Comparison of ENCODE assay signal across 8 cellular contexts in the genomic region with DNA sequence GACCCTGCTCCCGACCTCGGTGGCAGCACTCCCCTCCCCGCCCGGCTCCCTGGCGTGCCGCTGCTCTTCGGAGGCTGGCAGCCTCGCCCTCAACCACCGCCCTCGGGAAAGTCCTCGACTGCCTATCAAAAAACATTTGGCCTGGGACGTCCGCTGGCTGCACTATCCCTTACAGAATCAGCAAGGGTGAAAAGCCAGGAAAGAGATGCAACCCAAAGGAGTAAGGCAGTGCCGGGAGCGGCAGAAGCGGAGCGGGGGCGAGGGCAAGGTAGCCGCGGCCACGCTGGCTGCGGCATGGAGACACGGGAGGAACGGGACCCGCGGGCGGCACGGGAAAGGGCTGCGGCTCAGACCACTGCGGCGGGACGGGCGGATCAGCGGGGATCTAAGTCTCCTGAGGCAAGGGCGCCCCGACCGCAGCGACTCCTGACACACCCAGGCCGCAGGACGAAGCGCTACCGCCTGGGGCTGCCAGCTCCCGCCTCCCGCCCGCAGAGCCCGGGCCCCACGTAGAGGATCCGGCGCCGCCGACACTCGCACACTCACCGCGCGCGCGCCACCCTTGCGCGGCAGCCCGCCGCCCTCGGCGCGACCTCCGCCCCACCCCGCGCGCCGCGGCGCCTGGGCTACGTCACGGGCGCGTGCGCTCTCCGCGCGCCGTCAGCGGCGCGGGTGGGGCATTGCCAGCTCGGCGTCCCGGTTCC. TPM values are rescaled to one million over a fixed set of nuclear protein-coding genes. Genes with fewer than 3 reads are reported as not detected.
DNase-seq lines count a peak whose midpoint lies in the region; ATAC-seq and TF ChIP-seq lines count a peak whose summit lies in the region.

A gene with protein sequence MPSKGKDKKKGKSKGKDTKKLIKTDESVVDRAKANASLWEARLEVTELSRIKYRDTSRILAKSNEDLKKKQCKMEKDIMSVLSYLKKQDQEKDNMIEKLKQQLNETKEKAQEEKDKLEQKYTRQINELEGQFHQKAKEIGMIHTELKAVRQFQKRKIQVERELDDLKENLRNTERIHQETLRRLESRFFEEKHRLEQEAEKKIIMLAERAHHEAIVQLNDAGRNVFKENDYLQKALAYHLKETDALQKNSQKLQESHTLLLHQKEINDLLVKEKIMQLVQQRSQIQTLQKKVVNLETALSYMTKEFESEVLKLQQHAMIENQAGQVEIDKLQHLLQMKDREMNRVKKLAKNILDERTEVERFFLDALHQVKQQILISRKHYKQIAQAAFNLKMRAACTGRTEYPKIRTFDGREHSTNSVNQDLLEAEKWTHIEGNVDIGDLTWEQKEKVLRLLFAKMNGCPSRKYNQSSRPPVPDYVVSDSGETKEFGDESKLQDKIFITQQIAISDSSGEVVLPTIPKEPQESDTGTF (plus strand): TSS at position 646 of the 704 bp plus-strand sequence. CDS start 130 bp downstream, outside the sequence.
A gene with protein sequence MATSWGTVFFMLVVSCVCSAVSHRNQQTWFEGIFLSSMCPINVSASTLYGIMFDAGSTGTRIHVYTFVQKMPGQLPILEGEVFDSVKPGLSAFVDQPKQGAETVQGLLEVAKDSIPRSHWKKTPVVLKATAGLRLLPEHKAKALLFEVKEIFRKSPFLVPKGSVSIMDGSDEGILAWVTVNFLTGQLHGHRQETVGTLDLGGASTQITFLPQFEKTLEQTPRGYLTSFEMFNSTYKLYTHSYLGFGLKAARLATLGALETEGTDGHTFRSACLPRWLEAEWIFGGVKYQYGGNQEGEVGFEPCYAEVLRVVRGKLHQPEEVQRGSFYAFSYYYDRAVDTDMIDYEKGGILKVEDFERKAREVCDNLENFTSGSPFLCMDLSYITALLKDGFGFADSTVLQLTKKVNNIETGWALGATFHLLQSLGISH (minus strand): TSS at position 585 of the 704 bp plus-strand sequence. CDS start 31,186 bp downstream, outside the sequence.

- H3K9ac ChIP-seq in smooth muscle cell (ENCODE audit: low read depth), result peak within 1 kb of the TSS; percentile 95

- H3K4me2 ChIP-seq in smooth muscle cell, result peak within 1 kb of the TSS; percentile 91

- ATAC-seq in GM18858 (IDR thresholded peaks at IDR 0.05; ENCODE audit: unreplicated experiment) (peak; percentile 78), HG03066 (IDR thresholded peaks at IDR 0.05; ENCODE audit: low read depth, unreplicated experiment) (peak; percentile 67)

- H3K4me3 ChIP-seq in WERI-Rb-1 (ENCODE audit: low read depth, low read length) (peak within 1 kb of the TSS; percentile 97), breast epithelium (peak within 1 kb of the TSS; percentile 83 to 89 (median 89)), smooth muscle cell (peak within 1 kb of the TSS; percentile 83)

- H3K36me3 Mint-ChIP-seq in immature natural killer cell, result peaks cover 0 to 6% (median 0%) of the 10 kb centered on the region in 3 donors

- peaks cover 3% of the 10 kb centered on the region for H3F3A ChIP-seq in smooth muscle cell (ENCODE audit: low read depth)

- H3K9me3 ChIP-seq in WERI-Rb-1 (ENCODE audit: severe bottlenecking), result no peaks in the 10 kb centered on the region
- no peaks in the 10 kb centered on the region for H3K9me3 ChIP-seq in breast epithelium
- H3K9me3 ChIP-seq in smooth muscle cell (replicated peaks; ENCODE audit: low read depth), result no peaks in the 10 kb centered on the region

- no peak for TF ChIP-seq CTCF in WERI-Rb-1 (IDR thresholded peaks at IDR 0.05; ENCODE audit: low read depth, low read length)
- TF ChIP-seq CTCF in breast epithelium (IDR thresholded peaks at IDR 0.05), result peak in 1 of 3 donors; percentile 12
- no peak for TF ChIP-seq CTCF in smooth muscle cell (IDR thresholded peaks at IDR 0.05; ENCODE audit: borderline replicate concordance, insufficient read depth, poor library complexity, severe bottlenecking)

- peaks cover 17 to 22% of the 10 kb centered on the region in 2 donors for H3K4me1 Mint-ChIP-seq in immature natural killer cell

- H3K27me3 Mint-ChIP-seq in immature natural killer cell (ENCODE audit: low read depth in 3 of 3), result peaks cover 3 to 13% (median 5%) of the 10 kb centered on the region in 3 donors

- no peaks in the 10 kb centered on the region for H3K79me2 ChIP-seq in smooth muscle cell (ENCODE audit: low read depth)

- peaks cover 0 to 9% of the 10 kb centered on the region in 2 donors for H3K4me1 ChIP-seq in breast epithelium
- no peaks in the 10 kb centered on the region for H3K4me1 ChIP-seq in smooth muscle cell (ENCODE audit: low read depth)

- H3K4me3 Mint-ChIP-seq in immature natural killer cell, result peak within 1 kb of the TSS; percentile 94 to 99 (median 97)

- H4K20me1 ChIP-seq in smooth muscle cell (ENCODE audit: low read depth), result no peaks in the 10 kb centered on the region

- peak; percentile 14 for TF ChIP-seq POLR2A in breast epithelium (IDR thresholded peaks at IDR 0.05)

- intact Hi-C loops in breast epithelium (cut with DNase I; ENCODE audit: low total_unique reads), result no loop called here

- H3K27ac Mint-ChIP-seq in immature natural killer cell, result peak within 1 kb of the TSS; percentile 94 to 99 (median 98)

- peaks cover 2% of the 10 kb centered on the region; the same call in 1 of the 2 replicates for H3K36me3 ChIP-seq in WERI-Rb-1
- no peaks in the 10 kb centered on the region for H3K36me3 ChIP-seq in breast epithelium
- H3K36me3 ChIP-seq in smooth muscle cell (ENCODE audit: low read depth), result no peaks in the 10 kb centered on the region

- peak within 1 kb of the TSS; percentile 94 for H3K27ac ChIP-seq in WERI-Rb-1
- peak within 1 kb of the TSS; percentile 98 to 99 for H3K27ac ChIP-seq in breast epithelium
- peak within 1 kb of the TSS; percentile 92 for H3K27ac ChIP-seq in smooth muscle cell (ENCODE audit: low read depth)

- H2AFZ ChIP-seq in smooth muscle cell (ENCODE audit: low read depth), result peak within 1 kb of the TSS; percentile 95

- WGBS in smooth muscle cell (ENCODE audit: low lambda C conversion rate), result under 1% methylated on average over 67 of the region's 86 CpGs

- DNase-seq in 8988T (peak; percentile 96), NCI-H2196 (lab: John Stamatoyannopoulos, UW; ENCODE audit: unreplicated experiment) (peak; percentile 91), WERI-Rb-1 (peak; percentile 86), breast epithelium (ENCODE audit: low spot score in 2 of 2) (peak; percentile 71 to 78), immature natural killer cell (peak; percentile 92 to 93 (median 93)), smooth muscle cell (lab: John Stamatoyannopoulos, UW; ENCODE audit: unreplicated experiment) (peak; percentile 54)

- H3K27me3 ChIP-seq in WERI-Rb-1 (ENCODE audit: insufficient read depth, low read depth, severe bottlenecking) (no peaks in the 10 kb centered on the region), breast epithelium (no peaks in the 10 kb centered on the region), smooth muscle cell (ENCODE audit: low read depth) (no peaks in the 10 kb centered on the region)

- H3K9me3 Mint-ChIP-seq in immature natural killer cell, result no peaks in the 10 kb centered on the region

RNA-seq across cellular contexts. Expression of the first gene that starts in this region (rescaled TPM):
- total RNA-seq in breast epithelium (10 to 100 TPM; 10.6 to 24.9 (median 18.7) TPM), smooth muscle cell (6.4 and 20.6 TPM in 2 replicates)
- polyA plus RNA-seq in immature natural killer cell (1 to 10 TPM; 1.6 to 4.0 (median 3.4) TPM), smooth muscle cell (3.7 and 6.5 TPM in 2 replicates)

RNA-seq across cellular contexts. Expression of the second gene that starts in this region (rescaled TPM):
- total RNA-seq in breast epithelium, result 10 to 100 TPM; 10.2 to 52.1 (median 25.0) TPM
- 1 to 10 TPM; 3.2 to 9.1 (median 3.2) TPM for polyA plus RNA-seq in immature natural killer cell
- total RNA-seq in smooth muscle cell, result 9.1 and 9.9 TPM in 2 replicates
- 8.1 and 9.8 TPM in 2 replicates for polyA plus RNA-seq in smooth muscle cell

Comparison
In these comparisons a context has a peak if more than half of its experiments do, and no peak if none do; other contexts are left out.
1. Peak in every context shown above with its lines: DNase-seq, ATAC-seq, H3K4me3 ChIP-seq and H3K27ac ChIP-seq.